In the genomic region with DNA sequence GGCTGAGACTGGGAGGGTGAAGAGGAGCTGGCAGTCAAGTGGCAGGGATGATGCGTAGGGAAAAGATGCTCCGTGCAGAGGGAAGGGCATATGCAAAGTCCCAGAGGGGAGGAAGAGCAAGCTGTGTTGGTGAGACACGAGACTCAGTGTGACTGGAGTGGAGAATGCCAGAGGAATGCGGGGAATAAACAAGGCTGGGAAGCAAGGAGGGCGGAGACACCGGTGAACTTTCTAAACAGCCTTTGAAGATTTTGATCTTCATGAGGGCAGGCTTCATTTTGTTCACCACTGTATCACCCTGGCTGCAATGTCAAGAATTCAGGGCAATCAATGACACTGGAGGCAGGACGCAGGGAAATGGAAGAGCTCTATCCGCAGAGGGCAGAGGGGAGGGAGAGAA, we compare ENCODE assay signal across 18 cellular contexts.
"Had no signal": no experiment of that assay in that cellular context is flagged by ENCODE, and none has a peak within 500 bp of the region (broad histone marks: within the 10 kb centered on the region; RNA-seq: fewer than 3 reads in every experiment).

No MANE protein-coding gene starts in this region.

- H3K27me3 ChIP-seq: breast epithelium, sigmoid colon, SJSA1 had no signal

- H3K4me3 Mint-ChIP-seq: activated naive CD4-positive, alpha-beta T cell treated with anti-CD3 and anti-CD28 coated beads, Interleukin-2, amount 10 ng/mL, durations not matched to agents 7 days and 5 days; immature natural killer cell; nephron; stimulated activated naive B cell treated with anti-CD40 and anti-IgM and Interleukin-4, amounts not matched to agents 10 μg/mL and 1 μg/mL and 100 μg/mL, for 72 hours; type B pancreatic cell had no signal

- H3K36me3 ChIP-seq: breast epithelium, esophagus muscularis mucosa, sigmoid colon, SJSA1 had no signal

- DNase-seq: activated CD4-positive, alpha-beta T cell treated with anti-CD3 and anti-CD28 coated beads, Interleukin-2, amount 50 U/mL, for 48 hours; activated CD4-positive, CD25-positive, alpha-beta regulatory T cell; activated CD8-positive, alpha-beta memory T cell treated with anti-CD3 and anti-CD28 coated beads, Interleukin-2, amount 50 U/mL, for 48 hours; activated naive CD4-positive, alpha-beta T cell treated with anti-CD3 and anti-CD28 coated beads, Interleukin-2, amount 10 ng/mL, durations not matched to agents 7 days and 5 days; aorta; dorsolateral prefrontal cortex; foreskin fibroblast; glutamatergic neuron; immature natural killer cell; left colon; sigmoid colon; stimulated activated CD4-positive, alpha-beta T cell treated with anti-CD3 and anti-CD28 coated beads, Interleukin-2, amount 100 ng/mL, for 24 hours; stimulated activated naive B cell treated with anti-CD40 and anti-IgM and Interleukin-4, amounts not matched to agents 10 μg/mL and 1 μg/mL and 100 μg/mL, for 72 hours had no signal

- H3K4me3 ChIP-seq: breast epithelium, dorsolateral prefrontal cortex, esophagus muscularis mucosa, sigmoid colon, SJSA1 had no signal

- H3K4me1 ChIP-seq: breast epithelium, esophagus muscularis mucosa, sigmoid colon, SJSA1 had no signal

- ATAC-seq: left colon; stimulated activated naive B cell treated with anti-CD40 and anti-IgM and Interleukin-4, amounts not matched to agents 10 μg/mL and 1 μg/mL and 100 μg/mL, for 72 hours had no signal

- H3K9me3 ChIP-seq: breast epithelium, esophagus muscularis mucosa, sigmoid colon, SJSA1 had no signal

- H3K27ac ChIP-seq: breast epithelium, dorsolateral prefrontal cortex, esophagus muscularis mucosa, sigmoid colon, SJSA1 had no signal

- H3K27ac Mint-ChIP-seq: nephron; stimulated activated naive B cell treated with anti-CD40 and anti-IgM and Interleukin-4, amounts not matched to agents 10 μg/mL and 1 μg/mL and 100 μg/mL, for 72 hours; type B pancreatic cell had no signal

- H3K36me3 Mint-ChIP-seq: immature natural killer cell; stimulated activated naive B cell treated with anti-CD40 and anti-IgM and Interleukin-4, amounts not matched to agents 10 μg/mL and 1 μg/mL and 100 μg/mL, for 72 hours; type B pancreatic cell had no signal

- H3K9me3 Mint-ChIP-seq: immature natural killer cell; nephron; stimulated activated naive B cell treated with anti-CD40 and anti-IgM and Interleukin-4, amounts not matched to agents 10 μg/mL and 1 μg/mL and 100 μg/mL, for 72 hours had no signal
